ENCODE assay signal across 8 cellular contexts in the genomic region with DNA sequence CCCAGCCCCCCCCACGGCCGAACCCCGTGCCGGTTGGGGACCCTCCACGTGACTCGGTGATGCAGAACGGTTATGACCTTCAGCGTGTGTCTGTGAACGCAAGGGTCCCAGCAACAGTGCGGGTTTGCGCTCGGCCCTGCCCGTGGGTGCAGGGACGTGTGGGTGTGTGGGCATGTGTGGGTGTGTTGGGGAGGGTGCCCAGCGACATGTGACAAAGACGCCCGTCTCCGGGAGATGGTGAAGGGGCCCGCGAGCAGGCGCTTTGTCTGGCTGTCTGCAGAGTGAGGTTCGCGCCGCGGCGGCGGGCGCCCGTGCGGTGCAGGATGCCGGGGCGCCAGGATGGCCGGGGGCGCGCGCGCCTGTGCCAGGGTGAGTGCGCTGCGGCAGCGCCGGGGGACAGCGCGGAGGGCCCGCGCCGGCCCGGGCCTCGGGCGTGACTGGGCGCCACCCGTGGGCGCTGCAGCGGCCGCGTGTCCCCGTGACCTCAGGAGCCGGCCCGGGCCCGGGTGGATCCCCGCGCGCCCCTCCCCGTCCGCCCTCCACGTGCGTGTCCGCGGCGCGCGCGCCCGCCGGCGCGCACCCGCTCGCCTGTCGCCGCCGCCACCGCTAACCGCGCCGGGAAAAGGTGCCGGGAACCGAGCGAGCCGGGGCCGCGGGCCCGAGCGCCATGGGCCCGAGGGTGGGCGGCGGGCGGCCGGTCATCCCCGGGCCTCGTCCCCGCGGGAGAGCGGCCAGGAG. TPM values are rescaled to one million over a fixed set of nuclear protein-coding genes. Genes with fewer than 3 reads are reported as not detected.
DNase-seq lines count a peak whose midpoint lies in the region; ATAC-seq and TF ChIP-seq lines count a peak whose summit lies in the region.

A gene (plus strand): TSS at position 569 of the 738 bp plus-strand sequence. CDS start 681 bp downstream, outside the sequence.

- H3K4me2 ChIP-seq in DND-41 (ENCODE audit: insufficient read depth, low read length) = peak within 1 kb of the TSS; percentile 88

- H3K27me3 Mint-ChIP-seq in stimulated activated naive CD8-positive, alpha-beta T cell treated with anti-CD3 and anti-CD28 coated beads, Interleukin-15, Interleukin-2, amounts not matched to agents 100 ng/mL and 50 ng/mL, for 24 hours = no peaks in the 10 kb centered on the region

- ATAC-seq in DND-41 (ENCODE audit: insufficient read depth, low read depth) = peak; percentile 59
- ATAC-seq in GM19467 (IDR thresholded peaks at IDR 0.05; ENCODE audit: unreplicated experiment) = peak; percentile 27

- H4K20me1 ChIP-seq in DND-41 (ENCODE audit: insufficient read depth, low read length) = peaks cover 24% of the 10 kb centered on the region; the same call in 1 of the 2 replicates

- TF ChIP-seq CTCF in DND-41 (IDR thresholded peaks at IDR 0.05; ENCODE audit: borderline replicate concordance, extremely low read depth, low read length, poor library complexity, severe bottlenecking) (no peak), dorsolateral prefrontal cortex (IDR thresholded peaks at IDR 0.05 in 54 of 56, conservative IDR thresholded peaks at IDR 0.05 in 2 of 56; ENCODE audit: low read depth in 1 of 56, partially characterized antibody in 56 of 56) (peak in 5 of 56 donors; percentile 0 to 15 (median 4)), lower leg skin (IDR thresholded peaks at IDR 0.05) (no peak)

- TF ChIP-seq POLR2A in lower leg skin (IDR thresholded peaks at IDR 0.05) = no peak

- peak within 1 kb of the TSS; percentile 65 for H3K9ac ChIP-seq in DND-41 (ENCODE audit: low read depth, low read length)

- peaks cover 12% of the 10 kb centered on the region for H3K4me1 Mint-ChIP-seq in stimulated activated naive CD8-positive, alpha-beta T cell treated with anti-CD3 and anti-CD28 coated beads, Interleukin-15, Interleukin-2, amounts not matched to agents 100 ng/mL and 50 ng/mL, for 24 hours (ENCODE audit: low read depth)

- peak within 1 kb of the TSS; percentile 95 for H3K27ac Mint-ChIP-seq in stimulated activated naive CD8-positive, alpha-beta T cell treated with anti-CD3 and anti-CD28 coated beads, Interleukin-15, Interleukin-2, amounts not matched to agents 100 ng/mL and 50 ng/mL, for 24 hours

- H3K4me1 ChIP-seq in DND-41 (ENCODE audit: insufficient read depth, low read length) = peaks cover 38% of the 10 kb centered on the region

- 1% methylated on average over 32 to 58 of the region's 103 CpGs for WGBS in lower leg skin, 2 donors

- H3K27ac ChIP-seq in DND-41 (ENCODE audit: low read length) (peak within 1 kb of the TSS; percentile 97), dorsolateral prefrontal cortex (peak within 1 kb of the TSS; percentile 68 to 98 (median 94))

- peak within 1 kb of the TSS; percentile 93 for H3K4me3 Mint-ChIP-seq in stimulated activated naive CD8-positive, alpha-beta T cell treated with anti-CD3 and anti-CD28 coated beads, Interleukin-15, Interleukin-2, amounts not matched to agents 100 ng/mL and 50 ng/mL, for 24 hours

- H3K9me3 Mint-ChIP-seq in stimulated activated naive CD8-positive, alpha-beta T cell treated with anti-CD3 and anti-CD28 coated beads, Interleukin-15, Interleukin-2, amounts not matched to agents 100 ng/mL and 50 ng/mL, for 24 hours = no peaks in the 10 kb centered on the region

- peaks cover 33% of the 10 kb centered on the region for H3K79me2 ChIP-seq in DND-41 (ENCODE audit: insufficient read depth, low read length)

- DNase-seq in DND-41 = no peak
- peak; percentile 57 for DNase-seq in HPDE6-E6E7 (ENCODE audit: extremely low spot score)
- DNase-seq in T-helper 9 cell = peak; percentile 52
- DNase-seq in dorsolateral prefrontal cortex = peak in 8 of 10 donors; percentile 50 to 76 (median 64)
- DNase-seq in lower leg skin (ENCODE audit: low spot score in 2 of 2) = no peak
- no peak for DNase-seq in NK-92 (lab: John Stamatoyannopoulos, UW; ENCODE audit: unreplicated experiment)

- peaks cover 36% of the 10 kb centered on the region for H3K36me3 ChIP-seq in DND-41 (ENCODE audit: insufficient read depth, low read length)

- peak within 1 kb of the TSS; percentile 89 for H2AFZ ChIP-seq in DND-41 (ENCODE audit: low read depth, low read length)

- intact Hi-C loops in dorsolateral prefrontal cortex (cut with DNase I) (loop anchor here (1.0 to 5.0 kb wide), 3 partner anchors 13 to 102 kb away; a partner anchor contains a TSS), lower leg skin (cut with DNase I; ENCODE audit: low total_unique reads) (no loop called here)

- no peaks in the 10 kb centered on the region for H3K9me3 ChIP-seq in DND-41 (ENCODE audit: insufficient read depth, low read length, severe bottlenecking)

- H3K4me3 ChIP-seq in DND-41 (ENCODE audit: low read depth in 1 of 2, low read length in 2 of 2) (peak within 1 kb of the TSS; percentile 42 to 86; a peak in 3 of 4 replicates), dorsolateral prefrontal cortex (peak within 1 kb of the TSS; percentile 55 to 90 (median 70)), lower leg skin (ENCODE audit: low read depth, poor library complexity, severe bottlenecking) (peak within 1 kb of the TSS; percentile 30)

- H3K27me3 ChIP-seq in DND-41 (ENCODE audit: insufficient read depth, low read length, poor library complexity) = no peaks in the 10 kb centered on the region
- no peaks in the 10 kb centered on the region for H3K27me3 ChIP-seq in dorsolateral prefrontal cortex

- no peaks in the 10 kb centered on the region for H3K36me3 Mint-ChIP-seq in stimulated activated naive CD8-positive, alpha-beta T cell treated with anti-CD3 and anti-CD28 coated beads, Interleukin-15, Interleukin-2, amounts not matched to agents 100 ng/mL and 50 ng/mL, for 24 hours (ENCODE audit: low read depth)

RNA-seq across cellular contexts. Expression of the gene that starts here (rescaled TPM):
- total RNA-seq in dorsolateral prefrontal cortex (10 to 100 TPM; 16.7 to 51.3 (median 30.2) TPM), lower leg skin (10 to 100 TPM in 3 of 4 donors, 1 to 10 TPM in 1; 5.5 to 14.1 (median 10.3) TPM)

Comparison
In these comparisons a context has a peak if more than half of its experiments do, and no peak if none do; other contexts are left out.
1. DNase-seq: peak in HPDE6-E6E7 (single experiment), T-helper 9 cell (single experiment) and dorsolateral prefrontal cortex (8 of 10); none in DND-41 (single experiment), lower leg skin (0 of 2) and NK-92 (single experiment).
2. Peak in every context shown above with its lines, with median percentiles within 50 percentile points of each other: H3K4me3 ChIP-seq.